1 cellular context compared by ENCODE assay signal in the genomic region with DNA sequence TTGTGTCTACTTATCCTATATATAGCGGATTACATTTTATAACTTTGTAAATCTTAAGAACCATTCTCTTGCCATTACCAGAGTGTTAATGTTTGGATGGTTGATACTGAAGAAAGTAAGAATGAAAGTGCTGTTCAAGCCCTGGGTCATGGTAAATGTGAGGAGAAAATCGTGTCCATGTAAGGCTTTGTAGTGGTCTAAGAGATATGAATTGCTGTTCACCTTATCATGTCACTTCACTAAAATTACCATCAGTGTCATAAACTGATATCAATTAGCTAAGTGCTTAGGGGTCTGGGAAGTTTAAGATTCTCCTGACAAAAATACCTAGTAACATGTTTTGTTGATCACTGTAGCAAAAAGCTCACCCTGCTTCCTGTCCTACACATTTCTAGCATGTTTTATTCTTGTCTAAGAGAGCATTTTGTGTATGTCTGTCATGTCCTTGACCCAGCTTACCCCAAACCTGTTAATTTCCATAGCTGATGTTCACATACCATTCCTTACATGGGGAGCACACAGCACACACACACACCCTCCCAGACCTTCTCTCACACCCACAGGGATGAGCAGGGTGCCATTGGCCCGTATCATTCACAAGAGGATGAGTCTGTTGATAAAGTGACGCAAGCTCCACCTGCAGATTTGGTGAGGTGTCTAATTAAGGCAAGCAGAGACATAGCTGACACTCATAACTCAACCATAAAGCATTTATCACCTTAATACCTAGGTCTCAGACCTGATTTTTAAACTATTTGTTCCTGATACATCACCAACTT.
TF ChIP-seq lines count a peak whose summit lies in the region.

No MANE protein-coding gene starts in this region.

TF ChIP-seq in HepG2, 621 proteins besides CTCF, POLR2A, EP300 and RAD21 (continued from another document):
- TF ChIP-seq, protein P1, sequence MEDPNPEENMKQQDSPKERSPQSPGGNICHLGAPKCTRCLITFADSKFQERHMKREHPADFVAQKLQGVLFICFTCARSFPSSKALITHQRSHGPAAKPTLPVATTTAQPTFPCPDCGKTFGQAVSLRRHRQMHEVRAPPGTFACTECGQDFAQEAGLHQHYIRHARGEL (CRISPR knock-in tag; IDR thresholded peaks at IDR 0.05) = no peak
- TF ChIP-seq ZBTB21 (CRISPR knock-in tag; IDR thresholded peaks at IDR 0.05) = no peak
- TF ChIP-seq ZNF781 (CRISPR knock-in tag; IDR thresholded peaks at IDR 0.05; ENCODE audit: borderline replicate concordance, not compliant biosample characterization) = no peak
- TF ChIP-seq CHCHD3 (CRISPR knock-in tag; IDR thresholded peaks at IDR 0.05) = no peak
